In genomic region chr16:11205754-11206459, GRCh38 we compare ENCODE assay signal across 10 cellular contexts. TPM values are rescaled to one million over a fixed set of nuclear protein-coding genes. Genes with fewer than 3 reads are reported as not detected.
DNase-seq lines count a peak whose midpoint lies in the region; ATAC-seq, FAIRE-seq and TF ChIP-seq lines count a peak whose summit lies in the region.
"Had no signal": no experiment of that assay in that cellular context is flagged by ENCODE, and none has a peak within 500 bp of the region (broad histone marks: within the 10 kb centered on the region; RNA-seq: fewer than 3 reads in every experiment).

No MANE protein-coding gene starts in this region.

- H3K9me3 ChIP-seq in AG04450 (ENCODE audit: control insufficient read depth, insufficient read depth, low read length) (peaks cover 13% of the 10 kb centered on the region), heart right ventricle (peaks cover 0 to 9% (median 0%) of the 10 kb centered on the region in 11 donors), kidney (ENCODE audit: control insufficient read depth in 1 of 2, low read length in 2 of 2) (peaks cover 0 to 5% of the 10 kb centered on the region in 2 donors)

- intact Hi-C loops in heart right ventricle (cut with DNase I), result no loop called here
- intact Hi-C loops in kidney (cut with DNase I), result no loop called here

- H3K36me3 ChIP-seq in heart right ventricle (no peaks in the 10 kb centered on the region), kidney (ENCODE audit: control insufficient read depth in 1 of 2, insufficient read depth in 2 of 2, low read length in 2 of 2) (no peaks in the 10 kb centered on the region)
- H3K36me3 ChIP-seq: tibial nerve had no signal

- peak overlapping the region; percentile 31 for H3K27ac ChIP-seq in AG04450 (ENCODE audit: low read depth, low read length)
- H3K27ac ChIP-seq in RWPE1, result peak overlapping the region; percentile 30
- peak overlapping the region in 1 of 10 donors; percentile 71 for H3K27ac ChIP-seq in heart right ventricle
- no peak overlapping the region for H3K27ac ChIP-seq in kidney (ENCODE audit: low read depth in 2 of 2, low read length in 2 of 2)
- H3K27ac ChIP-seq: tibial nerve had no signal

- CTCF ChIA-PET in AG04450 (lab: Charles Lee), result interaction anchor here (0.6 kb wide), 1 partner anchor 49 kb away, joined by 4 read pairs; no protein-coding TSS in a partner anchor
- CTCF ChIA-PET in RWPE1 (lab: Yijun Ruan, JAX), result interaction anchor here (2.1 kb wide), 1 partner anchor 13 kb away, joined by 12 read pairs; no protein-coding TSS in a partner anchor

- H3K4me3 ChIP-seq in AG04450 (ENCODE audit: low read depth, low read length), result no peak overlapping the region
- H3K4me3 ChIP-seq in heart right ventricle, result no peak overlapping the region
- no peak overlapping the region for H3K4me3 ChIP-seq in kidney (ENCODE audit: low read length in 2 of 2)
- H3K4me3 ChIP-seq: tibial nerve had no signal

- no peak for TF ChIP-seq CTCF in AG04450 (IDR thresholded peaks at IDR 0.05; ENCODE audit: low read depth, low read length)
- no peak for TF ChIP-seq CTCF in RWPE1 (conservative IDR thresholded peaks at IDR 0.05; ENCODE audit: low read depth)
- TF ChIP-seq CTCF in heart right ventricle (IDR thresholded peaks at IDR 0.05), result no peak
- TF ChIP-seq CTCF in kidney (IDR thresholded peaks at IDR 0.05; ENCODE audit: borderline replicate concordance, extremely low read depth, insufficient read depth), result no peak

- DNase-seq in AG04450 (ENCODE audit: low read depth, low spot score) (no peak), RWPE1 (ENCODE audit: low spot score) (no peak), heart right ventricle (no peak), NCI-H146 treated with DMSO at 0.1 percent for 48 hours (lab: John Stamatoyannopoulos, UW; ENCODE audit: unreplicated experiment) (no peak), kidney (no peak), mucosa of gallbladder (ENCODE audit: low spot score) (no peak)
- DNase-seq: activated CD8-positive, alpha-beta memory T cell treated with anti-CD3 and anti-CD28 coated beads, Interleukin-2, amount 50 U/mL, for 4 hours had no signal

- peak; percentile 24 for ATAC-seq in GM18511 (IDR thresholded peaks at IDR 0.05; ENCODE audit: unreplicated experiment)
- ATAC-seq in heart right ventricle, result peak; percentile 34 to 68 (median 56)
- no peak for ATAC-seq in HG03342 (IDR thresholded peaks at IDR 0.05; ENCODE audit: unreplicated experiment)

- POLR2A ChIA-PET in AG04450 (lab: Yijun Ruan, JAX), result interaction anchor here (0.6 to 1.0 kb wide), 2 partner anchors 72 to 101 kb away, joined by 3 read pairs; no protein-coding TSS in a partner anchor
- POLR2A ChIA-PET in RWPE1 (lab: Yijun Ruan, JAX; ENCODE audit: low non-redundant PET), result no interaction called here

- WGBS in heart right ventricle, 2 donors, result 47 to 55% methylated on average over 11 of the region's 11 CpGs

- H3K27me3 ChIP-seq in AG04450 (ENCODE audit: control insufficient read depth, insufficient read depth, low read length) (no peaks in the 10 kb centered on the region), heart right ventricle (peaks cover 0 to 1% (median 0%) of the 10 kb centered on the region in 7 donors)
- H3K27me3 ChIP-seq: tibial nerve had no signal

- FAIRE-seq in kidney (lab: Jason Lieb, UNC), result no peak

- no peak overlapping the region for H3K9ac ChIP-seq in kidney (ENCODE audit: low read length in 2 of 2)

- H3K4me1 ChIP-seq in heart right ventricle, result peaks cover 0 to 63% (median 0%) of the 10 kb centered on the region in 9 donors
- H3K4me1 ChIP-seq in kidney (ENCODE audit: control insufficient read depth in 1 of 2, insufficient read depth in 1 of 2, low read depth in 1 of 2, low read length in 2 of 2), result peaks cover 0 to 3% of the 10 kb centered on the region in 2 donors

RNA-seq across cellular contexts. Expression of gene SOCS1, which starts 50.1 kb away (rescaled TPM):
- polyA plus RNA-seq in AG04450 (2011; rRNA removed) (11.6 and 21.9 TPM in 2 replicates), heart right ventricle (10 to 100 TPM in 1 of 2 donors, 1 to 10 TPM in 1; 5.8 to 10.8 TPM), kidney (ENCODE audit: insufficient read depth, low read depth, low replicate concordance) (10.4 TPM)
- polyA minus RNA-seq in AG04450 (2011; rRNA and poly(A)+ RNA removed), result 18.1 and 18.9 TPM in 2 replicates
- total RNA-seq in heart right ventricle (10 to 100 TPM in 1 of 10 donors, 1 to 10 TPM in 7, under 1 TPM in 2; 0.60 to 12.2 (median 2.1) TPM), kidney (21.8 TPM), mucosa of gallbladder (6.0 TPM)

Comparison
In these comparisons a context has a peak if more than half of its experiments do, and no peak if none do; other contexts are left out.
1. H3K27ac ChIP-seq: peak in AG04450 (single experiment) and RWPE1 (single experiment); none in kidney (0 of 2).